In the genomic region with DNA sequence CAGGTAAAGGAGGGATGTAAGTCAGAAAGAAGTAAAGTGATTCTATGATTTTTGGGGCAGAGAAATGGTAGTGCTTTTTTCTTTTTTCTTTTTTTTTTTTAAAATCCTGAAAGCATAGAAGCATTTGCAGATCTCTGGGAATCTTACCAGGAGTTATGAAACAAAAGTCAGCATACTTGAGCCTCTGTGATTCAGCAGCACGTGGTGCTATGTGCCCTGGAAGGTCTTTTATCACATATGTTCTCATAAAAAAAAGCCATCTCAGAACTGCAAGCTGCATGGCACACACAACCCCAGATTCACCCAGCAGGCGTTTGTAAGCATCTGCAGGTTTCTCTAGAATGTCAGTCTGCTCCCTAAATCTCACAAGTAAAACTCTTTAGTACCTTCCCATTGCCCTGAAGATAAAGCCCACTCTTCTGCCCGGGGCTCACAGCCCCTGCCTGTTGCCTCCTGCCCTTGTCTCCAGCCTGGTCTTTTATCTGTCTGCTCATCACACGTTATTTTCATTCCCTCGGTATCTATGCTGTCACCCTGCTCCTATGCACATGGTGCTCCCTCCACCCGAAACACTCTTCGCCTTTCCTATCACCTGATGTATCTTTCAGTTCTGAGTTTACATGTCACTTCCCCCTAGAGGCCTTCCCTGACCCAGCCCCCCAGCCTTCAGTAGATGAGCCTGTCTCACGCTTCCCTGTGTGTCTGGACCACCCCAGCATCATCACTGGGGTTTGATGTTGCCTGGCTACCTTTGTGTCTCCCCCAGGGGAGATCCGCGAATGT, we compare ENCODE assay signal across 9 cellular contexts.
DNase-seq lines count a peak whose midpoint lies in the region; ATAC-seq and TF ChIP-seq lines count a peak whose summit lies in the region.
"Had no signal": no experiment of that assay in that cellular context is flagged by ENCODE, and none has a peak within 500 bp of the region (broad histone marks: within the 10 kb centered on the region; RNA-seq: fewer than 3 reads in every experiment).

No MANE protein-coding gene starts in this region.

- H3K9me3 ChIP-seq in MM.1S (replicated peaks; ENCODE audit: insufficient read depth, low read length) (no peaks in the 10 kb centered on the region), lung (ENCODE audit: control insufficient read depth in 2 of 2, insufficient read depth in 1 of 2, low read length in 1 of 2) (no peaks in the 10 kb centered on the region), SJCRH30 (replicated peaks) (no peaks in the 10 kb centered on the region)

- H3K27ac ChIP-seq in MM.1S (ENCODE audit: low read length), result no peak overlapping the region
- H3K27ac ChIP-seq in lung (ENCODE audit: low read depth in 1 of 2, low read length in 1 of 2), result peak overlapping the region in 1 of 2 donors; percentile 57
- H3K27ac ChIP-seq in SJCRH30, result no peak overlapping the region

- no peaks in the 10 kb centered on the region for H4K20me1 ChIP-seq in MM.1S (ENCODE audit: insufficient read depth, low read length)

- no peak overlapping the region for H3K9ac ChIP-seq in MM.1S (ENCODE audit: low read length)

- H3K27me3 ChIP-seq in MM.1S (replicated peaks; ENCODE audit: insufficient read depth, low read length) (no peaks in the 10 kb centered on the region), lung (ENCODE audit: control insufficient read depth, insufficient read depth) (no peaks in the 10 kb centered on the region), SJCRH30 (no peaks in the 10 kb centered on the region; the same call in 1 of the 2 replicates)

- no peaks in the 10 kb centered on the region for H3K27me3 Mint-ChIP-seq in stimulated activated naive CD8-positive, alpha-beta T cell treated with anti-CD3 and anti-CD28 coated beads, Interleukin-15, amount 100 ng/mL, for 72 hours

- H3K9me2 ChIP-seq in MM.1S (replicated peaks; ENCODE audit: insufficient read depth, low read length), result no peaks in the 10 kb centered on the region

- H3K4me1 ChIP-seq in MM.1S (ENCODE audit: low read length), result 0 out of 2 replicates have a peak, but pooled peaks cover 7% of the 10 kb centered on the region
- H3K4me1 ChIP-seq in lung (ENCODE audit: control insufficient read depth in 2 of 2, insufficient read depth in 2 of 2, low read length in 2 of 2), result peaks cover 0 to 14% of the 10 kb centered on the region in 2 donors
- H3K4me1 ChIP-seq in SJCRH30, result no peaks in the 10 kb centered on the region

- H3K4me3 ChIP-seq in MM.1S (ENCODE audit: low read length) (no peak overlapping the region), lung (no peak overlapping the region), SJCRH30 (no peak overlapping the region)

- DNase-seq in GM10266 (ENCODE audit: extremely low spot score), result peak; percentile 48
- DNase-seq in MM.1S, result no peak
- no peak for DNase-seq in lung (ENCODE audit: low spot score)
- DNase-seq in activated CD4-positive, CD25-positive, alpha-beta regulatory T cell treated with anti-CD3 and anti-CD28 coated beads, Interleukin-2, amount 50 U/mL, for 72 hours, result no peak
- no peak for DNase-seq in mesenteric fat pad (ENCODE audit: low spot score)
- DNase-seq in SJCRH30, result no peak
- no peak for DNase-seq in stimulated activated naive CD8-positive, alpha-beta T cell treated with anti-CD3 and anti-CD28 coated beads, Interleukin-15, amount 100 ng/mL, for 72 hours

- H3K4me2 ChIP-seq in MM.1S (ENCODE audit: low read depth, low read length), result no peak overlapping the region

- peak; percentile 89 for ATAC-seq in GM21786 (IDR thresholded peaks at IDR 0.05; ENCODE audit: unreplicated experiment)
- ATAC-seq in lung (ENCODE audit: insufficient read depth, low FRiP score), result peak; percentile 43
- no peak for ATAC-seq in stimulated activated naive CD8-positive, alpha-beta T cell treated with anti-CD3 and anti-CD28 coated beads, Interleukin-15, amount 100 ng/mL, for 72 hours
- ATAC-seq: HCT116 had no signal

- 58 to 73% methylated on average over 10 of the region's 10 CpGs for WGBS in lung, 2 donors

- no peaks in the 10 kb centered on the region for H3F3A ChIP-seq in MM.1S (ENCODE audit: insufficient read depth, low read length)

- TF ChIP-seq CTCF in GM10266 (IDR thresholded peaks at IDR 0.05; ENCODE audit: control insufficient read depth, insufficient read depth, low read depth, missing control alignments) (no peak), MM.1S (IDR thresholded peaks at IDR 0.05; ENCODE audit: low read length) (no peak), lung (IDR thresholded peaks at IDR 0.05; ENCODE audit: control extremely low read depth, extremely low read depth) (no peak)

- H3K79me2 ChIP-seq in MM.1S (ENCODE audit: low read length), result no peaks in the 10 kb centered on the region

- H3K4me3 Mint-ChIP-seq in stimulated activated naive CD8-positive, alpha-beta T cell treated with anti-CD3 and anti-CD28 coated beads, Interleukin-15, amount 100 ng/mL, for 72 hours, result no peak overlapping the region

- no peak overlapping the region for H3K27ac Mint-ChIP-seq in stimulated activated naive CD8-positive, alpha-beta T cell treated with anti-CD3 and anti-CD28 coated beads, Interleukin-15, amount 100 ng/mL, for 72 hours

- H3K9me3 Mint-ChIP-seq in stimulated activated naive CD8-positive, alpha-beta T cell treated with anti-CD3 and anti-CD28 coated beads, Interleukin-15, amount 100 ng/mL, for 72 hours, result no peaks in the 10 kb centered on the region

- no peaks in the 10 kb centered on the region for H3K36me3 ChIP-seq in MM.1S (replicated peaks; ENCODE audit: insufficient read depth, low read length)
- no peaks in the 10 kb centered on the region for H3K36me3 ChIP-seq in lung (ENCODE audit: control insufficient read depth in 2 of 2, insufficient read depth in 2 of 2, low read length in 2 of 2)
- H3K36me3 ChIP-seq in SJCRH30, result no peaks in the 10 kb centered on the region

- H3K4me1 Mint-ChIP-seq in stimulated activated naive CD8-positive, alpha-beta T cell treated with anti-CD3 and anti-CD28 coated beads, Interleukin-15, amount 100 ng/mL, for 72 hours, result peaks cover 6% of the 10 kb centered on the region

- H2AFZ ChIP-seq in MM.1S (ENCODE audit: low read length), result peak overlapping the region; percentile 36
